Comparison of ENCODE assay signal across 21 cellular contexts in the genomic region with DNA sequence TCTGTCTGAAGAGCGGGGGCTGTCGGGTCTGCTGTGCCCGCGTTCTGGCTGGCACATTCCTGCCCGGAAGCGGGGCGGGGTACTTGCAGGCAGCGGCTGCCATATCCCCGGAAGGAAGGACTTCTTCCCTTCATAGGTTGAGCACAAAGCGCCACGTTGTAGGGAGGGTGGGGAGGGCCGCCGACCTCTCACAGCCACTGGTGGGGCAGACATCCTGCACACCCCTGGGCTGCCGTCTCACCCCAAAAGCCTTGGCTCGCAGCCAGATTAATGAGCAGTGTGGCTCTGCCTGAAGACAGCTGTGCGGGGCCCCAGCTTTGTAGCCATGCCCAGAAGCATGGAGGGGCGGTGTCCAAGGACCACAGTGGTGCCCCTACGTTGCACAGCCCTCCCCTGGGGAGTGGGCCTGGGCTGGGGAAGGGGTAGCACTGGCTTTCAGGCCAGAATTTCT. TPM values are rescaled to one million over a fixed set of nuclear protein-coding genes. Genes with fewer than 3 reads are reported as not detected.
A peak's percentile ranks its signal among the peaks of the same experiment; 100 is the strongest.
DNase-seq lines count a peak whose midpoint lies in the region; ATAC-seq and TF ChIP-seq lines count a peak whose summit lies in the region.
"Had no signal": no experiment of that assay in that cellular context is flagged by ENCODE, and none has a peak within 500 bp of the region (broad histone marks: within the 10 kb centered on the region; RNA-seq: fewer than 3 reads in every experiment).

No MANE protein-coding gene starts in this region.

- H3K9me3 ChIP-seq in BE2C = no peaks in the 10 kb centered on the region
- no peaks in the 10 kb centered on the region for H3K9me3 ChIP-seq in DND-41 (ENCODE audit: insufficient read depth, low read length, severe bottlenecking)
- H3K9me3 ChIP-seq in mammary epithelial cell (replicated peaks; ENCODE audit: insufficient read depth, low read length) = peaks cover 9% of the 10 kb centered on the region
- H3K9me3 ChIP-seq: testis had no signal

- dilution Hi-C loops in mammary epithelial cell (cut with HindIII; ENCODE audit: low sequenced_read_pairs) = no loop called here

- no peak overlapping the region for H3K27ac ChIP-seq in DND-41 (ENCODE audit: low read length)
- H3K27ac ChIP-seq in mammary epithelial cell (ENCODE audit: insufficient read depth, low read depth, low read length) = no peak overlapping the region
- H3K27ac ChIP-seq: esophagus squamous epithelium, testis had no signal

- ATAC-seq in DND-41 (ENCODE audit: insufficient read depth, low read depth) = 0 out of 3 replicates have a peak, but pooled peaks have one; percentile 24
- ATAC-seq in HG03457 (IDR thresholded peaks at IDR 0.05; ENCODE audit: unreplicated experiment) = no peak
- ATAC-seq: activated CD4-positive, alpha-beta T cell treated with anti-CD3 and anti-CD28 coated beads for 36 hours; right cardiac atrium had no signal

- no peaks in the 10 kb centered on the region for H3K27me3 ChIP-seq in BE2C
- H3K27me3 ChIP-seq in DND-41 (ENCODE audit: insufficient read depth, low read length, poor library complexity) = no peaks in the 10 kb centered on the region
- no peaks in the 10 kb centered on the region for H3K27me3 ChIP-seq in mammary epithelial cell (ENCODE audit: insufficient read depth, low read length)
- H3K27me3 ChIP-seq: testis had no signal

- H3K4me3 ChIP-seq in BE2C (ENCODE audit: low read depth, low read length) (no peak overlapping the region), DND-41 (ENCODE audit: low read depth in 1 of 2, low read length in 2 of 2) (no peak overlapping the region), mammary epithelial cell (replicated peaks in 1 of 3; ENCODE audit: insufficient read depth in 1 of 3, low read depth in 2 of 3, low read length in 3 of 3) (no peak overlapping the region)
- H3K4me3 ChIP-seq: esophagus squamous epithelium, testis had no signal

- intact Hi-C loops in mammary epithelial cell (cut with micrococcal nuclease) = no loop called here

- WGBS in mammary epithelial cell (ENCODE audit: low coverage, missing lambda C conversion rate) = 9% methylated on average over 14 of the region's 18 CpGs

- in situ Hi-C loops in mammary epithelial cell (cut with MboI; ENCODE audit: low sequenced_read_pairs in 2 of 2) = no loop called here

- CTCF ChIA-PET in mammary epithelial cell (lab: Charles Lee; ENCODE audit: low non-redundant PET) = no interaction called here

- no peak overlapping the region for H3K9ac ChIP-seq in DND-41 (ENCODE audit: low read depth, low read length)
- H3K9ac ChIP-seq in mammary epithelial cell (ENCODE audit: insufficient read depth, low read length) = no peak overlapping the region

- H4K20me1 ChIP-seq in DND-41 (ENCODE audit: insufficient read depth, low read length) (no peaks in the 10 kb centered on the region), mammary epithelial cell (ENCODE audit: insufficient read depth, low read length) (no peaks in the 10 kb centered on the region)

- no TSS peak for BruUV-seq in mammary epithelial cell (replicated peaks; lab: Mats Ljungman, UMichigan)

- no peaks in the 10 kb centered on the region for H3K36me3 ChIP-seq in BE2C
- H3K36me3 ChIP-seq in DND-41 (ENCODE audit: insufficient read depth, low read length) = no peaks in the 10 kb centered on the region
- no peaks in the 10 kb centered on the region for H3K36me3 ChIP-seq in mammary epithelial cell (ENCODE audit: insufficient read depth, low read length)
- H3K36me3 ChIP-seq: esophagus squamous epithelium had no signal

- H2AFZ ChIP-seq in DND-41 (ENCODE audit: low read depth, low read length) (no peak overlapping the region), mammary epithelial cell (ENCODE audit: low read depth, low read length) (peak overlapping the region; percentile 20)

- peaks cover 10% of the 10 kb centered on the region for H3K4me1 ChIP-seq in BE2C
- H3K4me1 ChIP-seq in DND-41 (ENCODE audit: insufficient read depth, low read length) = no peaks in the 10 kb centered on the region
- no peaks in the 10 kb centered on the region for H3K4me1 ChIP-seq in mammary epithelial cell (ENCODE audit: insufficient read depth, low read length)
- H3K4me1 ChIP-seq: esophagus squamous epithelium, testis had no signal

- TF ChIP-seq CTCF in BE2C (IDR thresholded peaks at IDR 0.05; ENCODE audit: low read depth, low read length) (no peak), DND-41 (IDR thresholded peaks at IDR 0.05; ENCODE audit: borderline replicate concordance, extremely low read depth, low read length, poor library complexity, severe bottlenecking) (no peak), mammary epithelial cell (conservative IDR thresholded peaks at IDR 0.05 in 1 of 2, IDR thresholded peaks at IDR 0.05 in 1 of 2; ENCODE audit: extremely low read depth in 1 of 2, insufficient read depth in 1 of 2, low read depth in 1 of 2, low read length in 2 of 2) (no peak)

- H3K79me2 ChIP-seq in DND-41 (ENCODE audit: insufficient read depth, low read length) = no peaks in the 10 kb centered on the region
- H3K79me2 ChIP-seq in mammary epithelial cell (ENCODE audit: insufficient read depth, low read length) = no peaks in the 10 kb centered on the region

- H3K4me2 ChIP-seq in DND-41 (ENCODE audit: insufficient read depth, low read length) (no peak overlapping the region), mammary epithelial cell (ENCODE audit: insufficient read depth, low read depth, low read length) (no peak overlapping the region)

- peak; percentile 14 for DNase-seq in BE2C
- DNase-seq in DND-41 = no peak
- no peak for DNase-seq in mammary epithelial cell
- peak; percentile 35 for DNase-seq in myocyte (ENCODE audit: low read depth)
- no peak for DNase-seq in islet precursor cell
- DNase-seq in HuH-7.5 (ENCODE audit: low spot score) = no peak
- DNase-seq in occipital lobe (lab: John Stamatoyannopoulos, UW) = no peak
- DNase-seq: activated CD4-positive, alpha-beta T cell treated with anti-CD3 and anti-CD28 coated beads for 36 hours; activated CD8-positive, alpha-beta memory T cell treated with anti-CD3 and anti-CD28 coated beads, Interleukin-2, amount 50 U/mL, for 4 hours; activated naive CD4-positive, alpha-beta T cell treated with anti-CD3 and anti-CD28 coated beads for 36 hours; DMS79; esophagus squamous epithelium; naive B cell; NCI-H2081 treated with DMSO at 0.1 percent for 48 hours; SHP77 treated with DMSO at 0.1 percent for 48 hours; stimulated activated CD4-positive, alpha-beta T cell treated with anti-CD3 and anti-CD28 coated beads, Interleukin-2, amount 100 ng/mL, for 48 hours; T-helper 9 cell; testis had no signal

RNA-seq across cellular contexts. Expression of gene DPYSL4, which starts 54.3 kb away (rescaled TPM):
- 15.0 TPM for polyA plus RNA-seq in BE2C (2012; ENCODE audit: insufficient read depth, insufficient read length, low read depth)
- 1 to 10 TPM; 3.0 to 5.6 TPM for total RNA-seq in mammary epithelial cell
- 6.6 TPM for polyA plus RNA-seq in mammary epithelial cell
- 3.3 TPM for polyA minus RNA-seq in mammary epithelial cell
- 21.0 and 22.3 TPM in 2 replicates for total RNA-seq in myocyte
- 27.9 TPM for polyA plus RNA-seq in myocyte (2012)
- total RNA-seq in occipital lobe = 40.6 TPM
- total RNA-seq: HT1080 had no signal

Comparison
In these comparisons a context has a peak if more than half of its experiments do, and no peak if none do; other contexts are left out.
1. DNase-seq: peak in BE2C (single experiment) and myocyte (single experiment); none in DND-41 (single experiment), mammary epithelial cell (single experiment), islet precursor cell (single experiment), HuH-7.5 (single experiment) and occipital lobe (single experiment).